Comparison of ENCODE assay signal across 1 cellular context in genomic region chr5:88805151-88805784, GRCh38.
TF ChIP-seq lines count a peak whose summit lies in the region.

No MANE protein-coding gene starts in this region.

TF ChIP-seq in K562, 482 proteins besides CTCF, POLR2A, EP300 and RAD21 (continued from another document):
- TF ChIP-seq THAP7 (CRISPR knock-in tag; IDR thresholded peaks at IDR 0.05): no peak
- no peak for TF ChIP-seq STAT5B (CRISPR knock-in tag; IDR thresholded peaks at IDR 0.05)
- no peak for TF ChIP-seq NCOA2 (IDR thresholded peaks at IDR 0.05; ENCODE audit: partially characterized antibody in 2 of 2)
- no peak for TF ChIP-seq DACH1 (IDR thresholded peaks at IDR 0.05; ENCODE audit: partially characterized antibody)
- TF ChIP-seq, protein P1, sequence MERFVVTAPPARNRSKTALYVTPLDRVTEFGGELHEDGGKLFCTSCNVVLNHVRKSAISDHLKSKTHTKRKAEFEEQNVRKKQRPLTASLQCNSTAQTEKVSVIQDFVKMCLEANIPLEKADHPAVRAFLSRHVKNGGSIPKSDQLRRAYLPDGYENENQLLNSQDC (CRISPR knock-in tag; IDR thresholded peaks at IDR 0.05): no peak
- TF ChIP-seq SREBF1 (IDR thresholded peaks at IDR 0.05; ENCODE audit: borderline replicate concordance, low read depth, low read length): no peak
- TF ChIP-seq POU5F1 (IDR thresholded peaks at IDR 0.05; ENCODE audit: borderline replicate concordance, low read depth, low read length, partially characterized antibody): no peak
- no peak for TF ChIP-seq HEY1 (CRISPR knock-in tag; IDR thresholded peaks at IDR 0.05; ENCODE audit: borderline replicate concordance)
- no peak for TF ChIP-seq PYGO2 (tag; IDR thresholded peaks at IDR 0.05)
- no peak for TF ChIP-seq PCBP1 (IDR thresholded peaks at IDR 0.05; ENCODE audit: low read depth, low read length, poor library complexity, severe bottlenecking)
